9 cellular contexts compared by ENCODE assay signal in the genomic region with DNA sequence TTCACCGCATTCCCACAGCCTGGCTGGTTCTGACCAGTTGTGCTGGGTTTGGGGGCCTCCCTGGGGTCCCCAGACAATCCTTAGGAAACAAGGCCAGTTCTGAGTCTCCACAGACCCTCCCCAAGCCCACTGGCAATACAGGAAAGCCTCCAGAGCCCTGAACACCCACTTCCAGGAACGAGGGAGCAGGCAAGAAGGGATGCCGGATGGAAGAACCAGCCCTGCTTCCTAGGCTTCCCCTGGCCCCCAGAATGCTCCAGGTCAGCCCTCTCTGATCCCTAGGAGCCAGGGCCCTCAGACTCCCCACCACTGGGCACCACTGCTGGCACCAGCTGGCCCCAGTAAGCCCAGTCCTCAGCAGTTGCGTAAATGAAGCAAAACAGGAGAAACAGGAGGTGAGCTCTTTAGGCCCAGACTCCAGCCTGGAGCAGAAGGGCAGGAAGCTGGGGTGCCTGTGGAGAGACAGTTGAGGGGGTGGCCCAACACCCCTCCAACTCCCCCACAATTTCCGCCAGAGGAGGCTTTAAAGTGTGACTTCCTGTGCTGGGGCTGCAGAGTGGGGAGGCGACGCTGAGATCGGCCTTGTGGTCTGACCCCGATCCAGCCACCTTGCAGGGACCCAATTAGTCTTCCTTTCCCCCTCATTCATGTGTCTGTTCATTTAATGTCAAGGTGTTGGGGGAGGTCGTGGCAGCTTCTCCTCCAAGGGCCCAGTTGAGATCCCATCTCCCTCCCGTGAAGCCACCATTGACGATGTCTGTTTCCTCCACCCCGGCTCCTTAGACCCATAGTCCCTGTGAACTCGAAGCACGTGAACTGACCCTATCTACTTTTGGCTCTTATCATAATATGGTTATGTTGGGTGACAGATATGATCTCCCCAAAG. TPM values are rescaled to one million over a fixed set of nuclear protein-coding genes. Genes with fewer than 3 reads are reported as not detected.
DNase-seq lines count a peak whose midpoint lies in the region; ATAC-seq and TF ChIP-seq lines count a peak whose summit lies in the region.
"Had no signal": no experiment of that assay in that cellular context is flagged by ENCODE, and none has a peak within 500 bp of the region (broad histone marks: within the 10 kb centered on the region; RNA-seq: fewer than 3 reads in every experiment).

No MANE protein-coding gene starts in this region.

- DNase-seq in SK-N-SH (no peak), breast epithelium (ENCODE audit: low spot score in 2 of 2) (no peak), mesendoderm (no peak), upper lobe of right lung (peak; percentile 75), D341Med (ENCODE audit: low spot score) (no peak), kidney tubule cell (ENCODE audit: low spot score) (no peak)

- H2AFZ ChIP-seq in SK-N-SH (ENCODE audit: low read depth): no peak overlapping the region

- intact Hi-C loops in breast epithelium (cut with DNase I; ENCODE audit: low total_unique reads): no loop called here
- intact Hi-C loops in upper lobe of right lung (cut with DNase I): no loop called here

- POLR2A ChIA-PET in SK-N-SH (lab: Yijun Ruan, JAX): interaction anchor here (1.0 to 1.4 kb wide), 2 partner anchors 133 to 197 kb away, joined by 4 to 7 read pairs; a partner anchor contains a TSS

- H2AK5ac ChIP-seq in mesendoderm (ENCODE audit: low read length): peak overlapping the region; percentile 1

- H3K9me3 ChIP-seq in SK-N-SH (no peaks in the 10 kb centered on the region), breast epithelium (no peaks in the 10 kb centered on the region), upper lobe of right lung (no peaks in the 10 kb centered on the region)

- no peaks in the 10 kb centered on the region for H3K27me3 ChIP-seq in SK-N-SH (ENCODE audit: insufficient read depth)
- no peaks in the 10 kb centered on the region for H3K27me3 ChIP-seq in breast epithelium
- H3K27me3 ChIP-seq in mesendoderm (ENCODE audit: insufficient read depth, low read length, poor library complexity): no peaks in the 10 kb centered on the region
- H3K27me3 ChIP-seq in upper lobe of right lung: no peaks in the 10 kb centered on the region

- peak overlapping the region; percentile 31 to 57; a peak in 3 of 4 replicates for H3K4me3 ChIP-seq in SK-N-SH (ENCODE audit: low read depth in 2 of 2, low read length in 1 of 2)
- H3K4me3 ChIP-seq in breast epithelium: peak overlapping the region; percentile 88 to 91 (median 89)
- H3K4me3 ChIP-seq in mesendoderm (ENCODE audit: low read length): no peak overlapping the region
- H3K4me3 ChIP-seq in upper lobe of right lung: peak overlapping the region; percentile 100

- H2BK15ac ChIP-seq in mesendoderm (replicated peaks; ENCODE audit: low read depth): no peak overlapping the region

- H2BK5ac ChIP-seq in mesendoderm (ENCODE audit: low read length): peak overlapping the region; percentile 77

- H3K27ac ChIP-seq in SK-N-SH (ENCODE audit: low read depth in 2 of 2, low read length in 1 of 2) (peak overlapping the region; percentile 96 to 100), breast epithelium (peak overlapping the region; percentile 95 to 98), mesendoderm (ENCODE audit: low read depth, low read length) (peak overlapping the region; percentile 88), upper lobe of right lung (peak overlapping the region; percentile 99)

- H4K8ac ChIP-seq in mesendoderm (ENCODE audit: low read depth, low read length): peak overlapping the region; percentile 7

- no peak for TF ChIP-seq CTCF in SK-N-SH (IDR thresholded peaks at IDR 0.05)
- no peak for TF ChIP-seq CTCF in breast epithelium (IDR thresholded peaks at IDR 0.05)
- no peak for TF ChIP-seq CTCF in upper lobe of right lung (IDR thresholded peaks at IDR 0.05)

- ATAC-seq in upper lobe of right lung (peak; percentile 1), HG02852 (IDR thresholded peaks at IDR 0.05; ENCODE audit: unreplicated experiment) (no peak)

- H4K5ac ChIP-seq in mesendoderm (ENCODE audit: low read length): no peak overlapping the region

- no peaks in the 10 kb centered on the region for H3K9me2 ChIP-seq in SK-N-SH

- H3K9ac ChIP-seq in SK-N-SH (peak overlapping the region; percentile 83), mesendoderm (ENCODE audit: low read length) (peak overlapping the region; percentile 81)

- peak overlapping the region; percentile 88 for H3K4me2 ChIP-seq in SK-N-SH
- H3K4me2 ChIP-seq in mesendoderm (ENCODE audit: low read length): peak overlapping the region; percentile 51

- no peak for TF ChIP-seq RAD21 in SK-N-SH (IDR thresholded peaks at IDR 0.05; ENCODE audit: low read length)

- peaks cover 78% of the 10 kb centered on the region for H3K79me2 ChIP-seq in SK-N-SH (ENCODE audit: insufficient read depth)
- H3K79me2 ChIP-seq in mesendoderm (ENCODE audit: control insufficient read depth, insufficient read depth, low read length): peaks cover 67% of the 10 kb centered on the region

- H3K4ac ChIP-seq in mesendoderm (ENCODE audit: low read depth, low read length): peak overlapping the region; percentile 84

- H4K20me1 ChIP-seq in SK-N-SH (ENCODE audit: insufficient read depth): peaks cover 12% of the 10 kb centered on the region; the same call in 1 of the 2 replicates

- peak overlapping the region; percentile 92 for H3K56ac ChIP-seq in mesendoderm (ENCODE audit: low read length)

- peak overlapping the region; percentile 29 for H2BK120ac ChIP-seq in mesendoderm (ENCODE audit: low read depth, low read length)

- 48% methylated on average over 11 of the region's 15 CpGs for WGBS in SK-N-SH (ENCODE audit: low lambda C conversion rate)
- WGBS in mesendoderm (ENCODE audit: extremely low coverage, insufficient coverage, low lambda C conversion rate): no CpG with 5 or more reads among the region's 15 CpGs

- peak; percentile 25 for TF ChIP-seq POLR2A in GM18526 (IDR thresholded peaks at IDR 0.05; ENCODE audit: extremely low read depth, insufficient read length)
- no peak for TF ChIP-seq POLR2A in breast epithelium (IDR thresholded peaks at IDR 0.05)

- peak overlapping the region; percentile 38 for H3K23ac ChIP-seq in mesendoderm (ENCODE audit: low read length)

- H3K79me1 ChIP-seq in mesendoderm (ENCODE audit: low read length): peaks cover 27% of the 10 kb centered on the region

- H3K18ac ChIP-seq in mesendoderm (ENCODE audit: low read length): peak overlapping the region; percentile 96

- H3F3A ChIP-seq in SK-N-SH (replicated peaks; ENCODE audit: insufficient read depth): peaks cover 52% of the 10 kb centered on the region

- peaks cover 16 to 17% of the 10 kb centered on the region in 2 experiments for H3K36me3 ChIP-seq in SK-N-SH (replicated peaks in 1 of 2; ENCODE audit: control insufficient read depth in 1 of 2, insufficient read depth in 2 of 2, low read length in 1 of 2)
- H3K36me3 ChIP-seq in breast epithelium: no peaks in the 10 kb centered on the region
- peaks cover 19% of the 10 kb centered on the region for H3K36me3 ChIP-seq in mesendoderm (ENCODE audit: control insufficient read depth, insufficient read depth, low read length)
- peaks cover 38% of the 10 kb centered on the region for H3K36me3 ChIP-seq in upper lobe of right lung

- TF ChIP-seq EP300 in SK-N-SH (IDR thresholded peaks at IDR 0.05; ENCODE audit: borderline replicate concordance in 1 of 2, low read depth in 1 of 2, low read length in 1 of 2): no peak

- H3K4me1 ChIP-seq in SK-N-SH (ENCODE audit: control insufficient read depth in 1 of 2, insufficient read depth in 2 of 2, low read depth in 1 of 2, low read length in 1 of 2) (peaks cover 53 to 68% of the 10 kb centered on the region in 2 experiments), breast epithelium (peaks cover 12 to 56% of the 10 kb centered on the region in 2 donors), mesendoderm (ENCODE audit: control insufficient read depth, low read depth, low read length) (peaks cover 41% of the 10 kb centered on the region), upper lobe of right lung (peaks cover 68% of the 10 kb centered on the region)

- CTCF ChIA-PET in SK-N-SH (lab: Yijun Ruan, JAX): interaction anchor here (1.2 to 2.6 kb wide), 4 partner anchors 11 to 348 kb away, joined by 4 to 9 read pairs (median 4); no protein-coding TSS in a partner anchor

TF ChIP-seq in SK-N-SH, 30 proteins besides CTCF, POLR2A, EP300 and RAD21:
- no peak for TF ChIP-seq MXI1 (IDR thresholded peaks at IDR 0.05; ENCODE audit: low read depth, low read length)
- no peak for TF ChIP-seq POLR2AphosphoS5 (IDR thresholded peaks at IDR 0.05; ENCODE audit: low read depth, low read length)
- no peak for TF ChIP-seq GATA2 (CRISPR knock-in tag; IDR thresholded peaks at IDR 0.05)
- no peak for TF ChIP-seq MEF2A (IDR thresholded peaks at IDR 0.05; ENCODE audit: borderline replicate concordance, low read depth)
- TF ChIP-seq EZH2phosphoT487 (IDR thresholded peaks at IDR 0.05; ENCODE audit: borderline replicate concordance, low read depth): no peak

RNA-seq across cellular contexts. Expression of a gene that starts 4.8 kb away (rescaled TPM):
- 68.3 and 92.9 TPM in 2 replicates for polyA plus RNA-seq in SK-N-SH (2012; rRNA removed)
- 86.7 and 93.2 TPM in 2 replicates for polyA plus RNA-seq in SK-N-SH (2012; cell fraction: cytosol; rRNA removed)
- 72.6 and 75.2 TPM in 2 replicates for polyA plus RNA-seq in SK-N-SH (2012; cell fraction: nucleus; rRNA removed)
- total RNA-seq in breast epithelium: 100 to 1,000 TPM; 232 to 256 (median 238) TPM
- 87.0 TPM for polyA plus RNA-seq in mesendoderm (2013, experiment 1 of 2)
- polyA plus RNA-seq in mesendoderm (2013, experiment 2 of 2): 84.9 TPM
- 185 TPM for total RNA-seq in upper lobe of right lung

RNA-seq across cellular contexts. Expression of a gene that starts 26.6 kb away (rescaled TPM):
- 0.15 and 0.20 TPM in 2 replicates for polyA plus RNA-seq in SK-N-SH (2012; rRNA removed)
- 0.10 and 0.13 TPM in 2 replicates for polyA plus RNA-seq in SK-N-SH (2012; cell fraction: cytosol; rRNA removed)
- polyA plus RNA-seq in SK-N-SH (2012; cell fraction: nucleus; rRNA removed): 0.27 and 0.68 TPM in 2 replicates
- total RNA-seq in breast epithelium (10 to 100 TPM; 11.9 to 43.6 (median 42.4) TPM), upper lobe of right lung (5.1 TPM)
- polyA plus RNA-seq in mesendoderm (2013, experiment 1 of 2): 23.2 TPM
- 22.0 TPM for polyA plus RNA-seq in mesendoderm (2013, experiment 2 of 2)
- total RNA-seq: T-helper 1 cell treated with Interleukin-12 subunit alpha and Interleukin-12 subunit beta and Interleukin-4 antibody, amounts not matched to agents 30 ng/mL and 1 ng/mL, for 36 hours had no signal

RNA-seq across cellular contexts. Expression of a gene that starts 38.3 kb away (rescaled TPM):
- polyA plus RNA-seq in SK-N-SH (2012; rRNA removed): 0.71 and 1.6 TPM in 2 replicates
- polyA plus RNA-seq in SK-N-SH (2012; cell fraction: cytosol; rRNA removed): 0.97 and 0.98 TPM in 2 replicates
- 1.2 and 1.6 TPM in 2 replicates for polyA plus RNA-seq in SK-N-SH (2012; cell fraction: nucleus; rRNA removed)
- total RNA-seq in breast epithelium (100 to 1,000 TPM in 1 of 3 donors, 10 to 100 TPM in 1, 1 to 10 TPM in 1; 1.3 to 175 (median 93.7) TPM), upper lobe of right lung (199 TPM)
- polyA plus RNA-seq in mesendoderm (2013, experiment 1 of 2): 71.7 TPM
- polyA plus RNA-seq in mesendoderm (2013, experiment 2 of 2): 73.4 TPM
- total RNA-seq: T-helper 1 cell treated with Interleukin-12 subunit alpha and Interleukin-12 subunit beta and Interleukin-4 antibody, amounts not matched to agents 30 ng/mL and 1 ng/mL, for 36 hours had no signal

RNA-seq across cellular contexts. Expression of a gene that starts 46.9 kb away (rescaled TPM):
- 0.10 and 0.12 TPM in 2 replicates for polyA plus RNA-seq in SK-N-SH (2012; rRNA removed)
- 0.03 and 0.06 TPM in 2 replicates for polyA plus RNA-seq in SK-N-SH (2012; cell fraction: cytosol; rRNA removed)
- polyA plus RNA-seq in SK-N-SH (2012; cell fraction: nucleus; rRNA removed): 0.32 and 0.73 TPM in 2 replicates
- 100 to 1,000 TPM in 2 of 3 donors, 10 to 100 TPM in 1; 90.1 to 115 (median 108) TPM for total RNA-seq in breast epithelium
- 16.5 TPM for polyA plus RNA-seq in mesendoderm (2013, experiment 1 of 2)
- 15.5 TPM for polyA plus RNA-seq in mesendoderm (2013, experiment 2 of 2)
- 156 TPM for total RNA-seq in upper lobe of right lung
